In genomic region chr2:169845016-169845415, GRCh38 we compare ENCODE assay signal across 1 cellular context.
TF ChIP-seq lines count a peak whose summit lies in the region.

No MANE protein-coding gene starts in this region.

TF ChIP-seq in IMR-90, 13 proteins besides CTCF, POLR2A, EP300 and RAD21:
- TF ChIP-seq SMC3 (IDR thresholded peaks at IDR 0.05; ENCODE audit: low read depth, low read length) (no peak), MXI1 (IDR thresholded peaks at IDR 0.05; ENCODE audit: borderline replicate concordance, low read depth, low read length) (no peak), RCOR1 (IDR thresholded peaks at IDR 0.05; ENCODE audit: insufficient replicate concordance, low read length) (no peak)
TF ChIP-seq in IMR-90: peak in this region for 0.
